In the genomic region with DNA sequence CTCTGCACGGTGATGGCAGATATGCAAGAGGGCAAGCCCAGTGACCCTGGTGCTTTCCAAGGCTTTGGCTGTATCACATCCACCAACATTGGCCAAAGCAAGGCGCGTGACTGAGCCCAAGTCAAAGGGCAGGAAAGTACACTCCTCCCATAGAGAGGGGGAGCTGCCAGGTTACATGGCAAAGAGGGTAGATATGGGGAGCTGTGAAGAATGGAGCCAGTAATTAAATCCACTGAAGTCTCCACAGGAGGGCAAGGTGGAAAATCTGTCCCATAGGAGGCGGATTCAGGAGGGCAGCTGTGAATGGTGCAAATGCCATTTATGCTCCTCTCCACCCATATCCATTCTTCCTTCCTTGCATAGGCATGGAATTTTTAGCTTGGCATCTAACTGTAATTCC, we compare ENCODE assay signal across 26 cellular contexts.
"Had no signal": no experiment of that assay in that cellular context is flagged by ENCODE, and none has a peak within 500 bp of the region (broad histone marks: within the 10 kb centered on the region; RNA-seq: fewer than 3 reads in every experiment).

No MANE protein-coding gene starts in this region.

- FAIRE-seq: colon, keratinocyte, pancreas, small intestine had no signal

- H3K4me1 ChIP-seq: gastrocnemius medialis, left lung, pancreas, right lobe of liver, suprapubic skin, transverse colon, vagina had no signal

- H3K27ac ChIP-seq: dorsolateral prefrontal cortex, epithelial cell of prostate, gastrocnemius medialis, left lung, neutrophil, pancreas, right lobe of liver, suprapubic skin, transverse colon, vagina had no signal

- DNase-seq: dorsolateral prefrontal cortex; effector CD4-positive, alpha-beta T cell; foreskin fibroblast; gastrocnemius medialis; head of caudate nucleus; left lung; mesenchymal stem cell; midbrain; naive thymus-derived CD4-positive, alpha-beta T cell; pancreas; right lobe of liver; small intestine; stimulated activated CD4-positive, alpha-beta T cell treated with anti-CD3 and anti-CD28 coated beads, Interleukin-15, amount 100 ng/mL, for 24 hours; stimulated activated CD4-positive, alpha-beta T cell treated with anti-CD3 and anti-CD28 coated beads, Interleukin-2, amount 100 ng/mL, for 48 hours; stimulated activated naive CD4-positive, alpha-beta T cell; stimulated activated naive CD8-positive, alpha-beta T cell treated with anti-CD3 and anti-CD28 coated beads, Interleukin-15, amount 100 ng/mL, for 72 hours; transverse colon had no signal

- H3K36me3 ChIP-seq: gastrocnemius medialis, left lung, neutrophil, pancreas, right lobe of liver, suprapubic skin, transverse colon, vagina had no signal

- H3K36me3 Mint-ChIP-seq: naive thymus-derived CD4-positive, alpha-beta T cell had no signal

- H3K9me3 ChIP-seq: gastrocnemius medialis, left lung, neutrophil, pancreas, right lobe of liver, suprapubic skin, transverse colon, vagina had no signal

- H3K27me3 ChIP-seq: gastrocnemius medialis, left lung, neutrophil, pancreas, right lobe of liver, suprapubic skin, transverse colon, vagina had no signal

- H3K4me3 ChIP-seq: dorsolateral prefrontal cortex, gastrocnemius medialis, left lung, pancreas, right lobe of liver, suprapubic skin, transverse colon, vagina had no signal

- ATAC-seq: esophagus mucosa; gastrocnemius medialis; left lung; naive thymus-derived CD4-positive, alpha-beta T cell; pancreas; right lobe of liver; stimulated activated naive CD8-positive, alpha-beta T cell treated with anti-CD3 and anti-CD28 coated beads, Interleukin-15, amount 100 ng/mL, for 72 hours had no signal

- H3K4me1 Mint-ChIP-seq: naive thymus-derived CD4-positive, alpha-beta T cell; nephron; stimulated activated naive CD8-positive, alpha-beta T cell treated with anti-CD3 and anti-CD28 coated beads, Interleukin-15, amount 100 ng/mL, for 72 hours had no signal

- H3K27ac Mint-ChIP-seq: naive thymus-derived CD4-positive, alpha-beta T cell; nephron; progenitor cell of endocrine pancreas; stimulated activated naive CD8-positive, alpha-beta T cell treated with anti-CD3 and anti-CD28 coated beads, Interleukin-15, amount 100 ng/mL, for 72 hours had no signal

- H3K4me3 Mint-ChIP-seq: naive thymus-derived CD4-positive, alpha-beta T cell; nephron; stimulated activated naive CD8-positive, alpha-beta T cell treated with anti-CD3 and anti-CD28 coated beads, Interleukin-15, amount 100 ng/mL, for 72 hours had no signal

- H3K9me3 Mint-ChIP-seq: naive thymus-derived CD4-positive, alpha-beta T cell; nephron; stimulated activated naive CD8-positive, alpha-beta T cell treated with anti-CD3 and anti-CD28 coated beads, Interleukin-15, amount 100 ng/mL, for 72 hours had no signal
